ENCODE assay signal across 19 cellular contexts in genomic region chr5:108636135-108636888, GRCh38.
DNase-seq lines count a peak whose midpoint lies in the region; ATAC-seq, FAIRE-seq and TF ChIP-seq lines count a peak whose summit lies in the region.
"Had no signal": no experiment of that assay in that cellular context is flagged by ENCODE, and none has a peak within 500 bp of the region (broad histone marks: within the 10 kb centered on the region; RNA-seq: fewer than 3 reads in every experiment).

No MANE protein-coding gene starts in this region.

- H3K27me3 Mint-ChIP-seq in activated CD4-positive, alpha-beta T cell treated with anti-CD3 and anti-CD28 coated beads, Interleukin-2, amount 10 ng/mL, durations not matched to agents 24 days and 14 days, result peaks cover 6% of the 10 kb centered on the region

- H2BK120ac ChIP-seq in H1 (replicated peaks; ENCODE audit: low read depth, low read length) (peak overlapping the region; percentile 39), trophoblast cell (ENCODE audit: insufficient read depth, low read length, poor library complexity) (no peak overlapping the region)

- peak overlapping the region; percentile 80; the same call in 1 of the 2 replicates for H2BK5ac ChIP-seq in H1 (ENCODE audit: low read depth, low read length)
- no peak overlapping the region for H2BK5ac ChIP-seq in trophoblast cell (ENCODE audit: low read depth, low read length, poor library complexity)

- TF ChIP-seq CTCF in H1 (IDR thresholded peaks at IDR 0.05; ENCODE audit: control extremely low read depth in 1 of 3, insufficient read depth in 1 of 3, low read depth in 1 of 3, low read length in 3 of 3) (no peak), GM13977 (IDR thresholded peaks at IDR 0.05; ENCODE audit: extremely low read depth, insufficient read depth, missing control alignments) (no peak)

- 45% methylated on average over 3 of the region's 3 CpGs; no CpG with 5 or more reads in 1 of the 2 experiments for WGBS in H1 (ENCODE audit: extremely low coverage in 1 of 2, insufficient coverage in 1 of 2, insufficient read length in 1 of 2, insufficient replicate concordance in 2 of 2, low coverage in 1 of 2, low lambda C conversion rate in 2 of 2, missing lambda C conversion rate in 1 of 2), 2 experiments
- WGBS in trophoblast cell (ENCODE audit: extremely low coverage, insufficient coverage, insufficient read length), result no CpG with 5 or more reads among the region's 3 CpGs

- peak; percentile 37 for DNase-seq in H7
- no peak for DNase-seq in H1 (ENCODE audit: low read depth in 1 of 2, low spot score in 2 of 2)
- DNase-seq in iPS-NIHi11 (ENCODE audit: low spot score), result peak; percentile 31
- no peak for DNase-seq in trophoblast cell
- DNase-seq in NCI-H446 (lab: John Stamatoyannopoulos, UW), result no peak
- DNase-seq in activated CD4-positive, alpha-beta T cell treated with anti-CD3 and anti-CD28 coated beads, Interleukin-2, amount 10 ng/mL, durations not matched to agents 24 days and 14 days, result no peak
- no peak for DNase-seq in GM13977 (ENCODE audit: low spot score)
- DNase-seq: Calu3, DND-41, GOT3, KG1, MG63, NCI-H2029 treated with DMSO at 0.1 percent for 48 hours, NCI-H526 treated with DMSO at 0.1 percent for 48 hours, SHP77 had no signal

- H3K27me3 ChIP-seq in H7 (ENCODE audit: control insufficient read depth, insufficient read depth, low read length), result no peaks in the 10 kb centered on the region
- no peaks in the 10 kb centered on the region for H3K27me3 ChIP-seq in H1 (replicated peaks in 1 of 4; ENCODE audit: control insufficient read depth in 3 of 4, extremely low read depth in 1 of 4, insufficient read depth in 3 of 4, low read length in 3 of 4)
- no peaks in the 10 kb centered on the region for H3K27me3 ChIP-seq in trophoblast cell (ENCODE audit: insufficient read depth, low read length)
- H3K27me3 ChIP-seq: MG63 had no signal

- POLR2A ChIA-PET in H1 (lab: Charles Lee; ENCODE audit: partially characterized antibody), result interaction anchor here (0.6 kb wide), 1 partner anchor 43 kb away, joined by 3 read pairs; no protein-coding TSS in a partner anchor

- H3K9me3 Mint-ChIP-seq in activated CD4-positive, alpha-beta T cell treated with anti-CD3 and anti-CD28 coated beads, Interleukin-2, amount 10 ng/mL, durations not matched to agents 24 days and 14 days, result no peaks in the 10 kb centered on the region

- H3K4me1 Mint-ChIP-seq in activated CD4-positive, alpha-beta T cell treated with anti-CD3 and anti-CD28 coated beads, Interleukin-2, amount 10 ng/mL, durations not matched to agents 24 days and 14 days, result peaks cover 2% of the 10 kb centered on the region

- no peak overlapping the region for H2AFZ ChIP-seq in H1 (ENCODE audit: low read length)
- H2AFZ ChIP-seq in trophoblast cell (ENCODE audit: insufficient read depth, low read length, poor library complexity), result no peak overlapping the region

- H3K14ac ChIP-seq in H1 (ENCODE audit: insufficient read length) (no peak overlapping the region), trophoblast cell (ENCODE audit: low read length) (no peak overlapping the region)

- no peak overlapping the region for H2BK20ac ChIP-seq in H1 (ENCODE audit: low read length)

- no peak for ATAC-seq in GM21576 (IDR thresholded peaks at IDR 0.05; ENCODE audit: unreplicated experiment)
- ATAC-seq: Panc1 had no signal

- H2BK15ac ChIP-seq in H1 (ENCODE audit: low read length), result no peak overlapping the region

- no peak overlapping the region for H3K4ac ChIP-seq in H1 (replicated peaks; ENCODE audit: insufficient read length, low read depth, low read length)
- H3K4ac ChIP-seq in trophoblast cell (ENCODE audit: low read depth, low read length), result no peak overlapping the region

- H3K4me3 Mint-ChIP-seq in activated CD4-positive, alpha-beta T cell treated with anti-CD3 and anti-CD28 coated beads, Interleukin-2, amount 10 ng/mL, durations not matched to agents 24 days and 14 days, result no peak overlapping the region

- TF ChIP-seq EP300 in H1 (IDR thresholded peaks at IDR 0.05; ENCODE audit: borderline replicate concordance in 1 of 2, low read depth in 2 of 2, low read length in 2 of 2), result no peak

- no peaks in the 10 kb centered on the region for H3K23me2 ChIP-seq in H1 (ENCODE audit: low read depth, low read length)

- H3K4me3 ChIP-seq in H7 (ENCODE audit: insufficient read depth, low read depth, low read length) (no peak overlapping the region), H1 (ENCODE audit: extremely low read depth in 1 of 4, insufficient read depth in 2 of 4, low read depth in 3 of 4, low read length in 4 of 4) (no peak overlapping the region), trophoblast cell (ENCODE audit: low read depth, low read length) (no peak overlapping the region)
- H3K4me3 ChIP-seq: MG63 had no signal

- H4K20me1 ChIP-seq in H1 (replicated peaks in 1 of 2; ENCODE audit: control insufficient read depth in 1 of 2, insufficient read depth in 2 of 2, low read length in 2 of 2), result no peaks in the 10 kb centered on the region

- CTCF ChIA-PET in H1 (lab: Charles Lee; ENCODE audit: partially characterized antibody), result interaction anchor here (0.8 to 2.5 kb wide), 4 partner anchors 18 to 115 kb away, joined by 3 to 8 read pairs (median 6); no protein-coding TSS in a partner anchor

- H2BK12ac ChIP-seq in H1 (ENCODE audit: low read depth, low read length) (no peak overlapping the region), trophoblast cell (ENCODE audit: low read length) (peak overlapping the region; percentile 51)

- no peak overlapping the region; a peak in 1 of 7 replicates for H3K9ac ChIP-seq in H1 (replicated peaks in 1 of 4; ENCODE audit: extremely low read depth in 1 of 4, low read depth in 3 of 4, low read length in 3 of 4)
- no peak overlapping the region for H3K9ac ChIP-seq in trophoblast cell (ENCODE audit: low read length)

- H3K23ac ChIP-seq in H1 (ENCODE audit: insufficient read length), result no peak overlapping the region
- H3K23ac ChIP-seq in trophoblast cell (ENCODE audit: low read length), result no peak overlapping the region

- H3K4me2 ChIP-seq in H1 (ENCODE audit: insufficient read depth in 1 of 2, low read depth in 2 of 2, low read length in 2 of 2), result peak overlapping the region in 1 of 2 experiments; percentile 38; a peak in 2 of 4 replicates
- no peak overlapping the region for H3K4me2 ChIP-seq in trophoblast cell (ENCODE audit: low read length)

- peak overlapping the region; percentile 51 for H4K5ac ChIP-seq in H1 (ENCODE audit: insufficient read length, low read depth, low read length)

- in situ Hi-C loops in GM13977 (cut with MboI; ENCODE audit: low pct_unique_long_range_greater_than_20kb, low sequenced_read_pairs, unreplicated experiment), result no loop called here

- intact Hi-C loops in activated CD4-positive, alpha-beta T cell treated with anti-CD3 and anti-CD28 coated beads, Interleukin-2, amount 10 ng/mL, durations not matched to agents 24 days and 14 days (cut with micrococcal nuclease), result no loop called here

- no peak overlapping the region for H3K27ac Mint-ChIP-seq in activated CD4-positive, alpha-beta T cell treated with anti-CD3 and anti-CD28 coated beads, Interleukin-2, amount 10 ng/mL, durations not matched to agents 24 days and 14 days

- no peaks in the 10 kb centered on the region for H3K79me2 ChIP-seq in H1 (ENCODE audit: control insufficient read depth in 1 of 2, insufficient read depth in 2 of 2, low read length in 2 of 2)
- no peaks in the 10 kb centered on the region for H3K79me2 ChIP-seq in trophoblast cell (ENCODE audit: control insufficient read depth, insufficient read depth, low read length, poor library complexity)

- H2AK5ac ChIP-seq in H1 (ENCODE audit: low read depth, low read length) (no peak overlapping the region), trophoblast cell (ENCODE audit: low read length) (no peak overlapping the region)

- no peaks in the 10 kb centered on the region for H3K79me1 ChIP-seq in H1 (ENCODE audit: low read depth, low read length)
- no peaks in the 10 kb centered on the region for H3K79me1 ChIP-seq in trophoblast cell (ENCODE audit: low read length)

- FAIRE-seq in H1 (lab: Jason Lieb, UNC), result peak; percentile 32
- FAIRE-seq: GM12892 had no signal

- no peak overlapping the region for H4K91ac ChIP-seq in H1 (replicated peaks; ENCODE audit: insufficient read length, low read length)
- H4K91ac ChIP-seq in trophoblast cell (ENCODE audit: low read depth, low read length), result no peak overlapping the region

- H3K4me1 ChIP-seq in H1 (replicated peaks in 1 of 4; ENCODE audit: control insufficient read depth in 3 of 4, insufficient read depth in 4 of 4, low read length in 3 of 4) (peaks cover 0 to 11% (median 9%) of the 10 kb centered on the region in 4 experiments; a peak in 4 of 7 replicates), trophoblast cell (ENCODE audit: control insufficient read depth in 1 of 2, insufficient read depth in 2 of 2, low read length in 2 of 2) (peaks cover 2 to 3% of the 10 kb centered on the region in 2 experiments)

- no peak overlapping the region for H4K12ac ChIP-seq in trophoblast cell (ENCODE audit: low read depth, low read length)

- H3K27ac ChIP-seq in H1 (ENCODE audit: low read depth, low read length) (no peak overlapping the region), trophoblast cell (ENCODE audit: low read depth, low read length) (no peak overlapping the region)
- H3K27ac ChIP-seq: RWPE1 had no signal

- no peak overlapping the region for H3K56ac ChIP-seq in H1 (replicated peaks; ENCODE audit: insufficient read length, low read depth, low read length)

- H3K18ac ChIP-seq in H1 (ENCODE audit: extremely low read depth, low read length) (no peak overlapping the region), trophoblast cell (ENCODE audit: low read length) (no peak overlapping the region)

- TF ChIP-seq RAD21 in H1 (IDR thresholded peaks at IDR 0.05 in 1 of 2, conservative IDR thresholded peaks at IDR 0.05 in 1 of 2; ENCODE audit: low read depth in 2 of 2, low read length in 2 of 2), result no peak

- H3K36me3 Mint-ChIP-seq in activated CD4-positive, alpha-beta T cell treated with anti-CD3 and anti-CD28 coated beads, Interleukin-2, amount 10 ng/mL, durations not matched to agents 24 days and 14 days (ENCODE audit: low read depth), result no peaks in the 10 kb centered on the region

- H3K36me3 ChIP-seq in H7 (replicated peaks; ENCODE audit: control insufficient read depth, insufficient read depth, low read length) (no peaks in the 10 kb centered on the region), H1 (ENCODE audit: control insufficient read depth in 2 of 4, insufficient read depth in 4 of 4, low read length in 3 of 4) (no peaks in the 10 kb centered on the region), trophoblast cell (ENCODE audit: control insufficient read depth in 1 of 2, insufficient read depth in 2 of 2, low read length in 2 of 2) (no peaks in the 10 kb centered on the region)
- H3K36me3 ChIP-seq: MG63 had no signal

- no peak for TF ChIP-seq POLR2A in H1 (IDR thresholded peaks at IDR 0.05; ENCODE audit: control extremely low read depth in 1 of 2, low read depth in 2 of 2, low read length in 2 of 2)

- H4K8ac ChIP-seq in H1 (ENCODE audit: extremely low read depth, insufficient read depth, low read length) (no peak overlapping the region), trophoblast cell (ENCODE audit: low read depth, low read length) (no peak overlapping the region)

- H3K9me3 ChIP-seq in H1 (ENCODE audit: insufficient read depth in 2 of 2, low read depth in 1 of 2, low read length in 1 of 2), result no peaks in the 10 kb centered on the region
- no peaks in the 10 kb centered on the region for H3K9me3 ChIP-seq in trophoblast cell (ENCODE audit: insufficient read depth, low read depth, low read length)
- H3K9me3 ChIP-seq: MG63 had no signal

Comparison
In these comparisons a context has a peak if more than half of its experiments do, and no peak if none do; other contexts are left out.
1. DNase-seq: peak in H7 (single experiment) and iPS-NIHi11 (single experiment); none in H1 (0 of 2), trophoblast cell (0 of 2), NCI-H446 (0 of 2), activated CD4-positive, alpha-beta T cell treated with anti-CD3 and anti-CD28 coated beads, Interleukin-2, amount 10 ng/mL, durations not matched to agents 24 days and 14 days (single experiment) and GM13977 (single experiment).